25 cellular contexts compared by ENCODE assay signal in genomic region chr18:13442451-13442850, GRCh38.
"Had no signal": no experiment of that assay in that cellular context is flagged by ENCODE, and none has a peak within 500 bp of the region (broad histone marks: within the 10 kb centered on the region; RNA-seq: fewer than 3 reads in every experiment).

No MANE protein-coding gene starts in this region.

- H3K27ac ChIP-seq: adrenal gland, body of pancreas, epithelial cell of prostate, right atrium auricular region, spleen, suprapubic skin, tibial nerve had no signal

- DNase-seq: activated CD4-positive, alpha-beta T cell treated with anti-CD3 and anti-CD28 coated beads, Interleukin-2, amount 50 U/mL, for 1 hour; activated CD8-positive, alpha-beta T cell treated with anti-CD3 and anti-CD28 coated beads for 36 hours; activated effector memory CD4-positive, alpha-beta T cell treated with anti-CD3 and anti-CD28 coated beads, Interleukin-2, amount 50 U/mL, for 16 hours; activated naive CD4-positive, alpha-beta T cell treated with anti-CD3 and anti-CD28 coated beads for 36 hours; activated naive CD8-positive, alpha-beta T cell treated with anti-CD3 and anti-CD28 coated beads for 36 hours; body of pancreas; effector CD8-positive, alpha-beta T cell; glutamatergic neuron; left colon; mammary epithelial cell; naive B cell; occipital lobe; spleen; stimulated activated naive CD4-positive, alpha-beta T cell; T-helper 2 cell had no signal

- H3K4me3 ChIP-seq: adrenal gland, body of pancreas, right atrium auricular region, spleen, suprapubic skin, tibial nerve had no signal

- H3K27me3 ChIP-seq: adrenal gland, body of pancreas, right atrium auricular region, spleen, suprapubic skin had no signal

- H3K36me3 ChIP-seq: right atrium auricular region, suprapubic skin, tibial nerve had no signal

- FAIRE-seq: colon, endometrium, frontal cortex, keratinocyte had no signal

- H3K9me3 ChIP-seq: adrenal gland, body of pancreas, right atrium auricular region, spleen, suprapubic skin, tibial nerve had no signal

- ATAC-seq: activated CD8-positive, alpha-beta T cell treated with anti-CD3 and anti-CD28 coated beads for 36 hours; body of pancreas; left colon; WTC11 had no signal
